ENCODE assay signal across 1 cellular context in genomic region chr1:98702976-98703375, GRCh38.
TF ChIP-seq lines count a peak whose summit lies in the region.

No MANE protein-coding gene starts in this region.

TF ChIP-seq in IMR-90, 13 proteins besides CTCF, POLR2A, EP300 and RAD21:
- TF ChIP-seq NFE2L2 (IDR thresholded peaks at IDR 0.05; ENCODE audit: low read depth, low read length): no peak
- TF ChIP-seq FOS (IDR thresholded peaks at IDR 0.05; ENCODE audit: low read depth, low read length): no peak
- TF ChIP-seq MAZ (IDR thresholded peaks at IDR 0.05; ENCODE audit: borderline replicate concordance, low read depth, low read length): no peak
- TF ChIP-seq MXI1 (IDR thresholded peaks at IDR 0.05; ENCODE audit: borderline replicate concordance, low read depth, low read length): no peak
- TF ChIP-seq SMC3 (IDR thresholded peaks at IDR 0.05; ENCODE audit: low read depth, low read length): no peak
- TF ChIP-seq MAFK (IDR thresholded peaks at IDR 0.05; ENCODE audit: low read depth, low read length): no peak
